17 cellular contexts compared by ENCODE assay signal in genomic region chr6:13810688-13811446, GRCh38. TPM values are rescaled to one million over a fixed set of nuclear protein-coding genes. Genes with fewer than 3 reads are reported as not detected.
A peak's percentile ranks its signal among the peaks of the same experiment; 100 is the strongest.
DNase-seq lines count a peak whose midpoint lies in the region; ATAC-seq and TF ChIP-seq lines count a peak whose summit lies in the region.
"Had no signal": no experiment of that assay in that cellular context is flagged by ENCODE, and none has a peak within 500 bp of the region (broad histone marks: within the 10 kb centered on the region; RNA-seq: fewer than 3 reads in every experiment).

No MANE protein-coding gene starts in this region.

- DNase-seq in Caco-2 (no peak), WTC11 (ENCODE audit: low spot score) (no peak), kidney tubule cell (ENCODE audit: low spot score) (peak; percentile 9), hippocampal formation (lab: John Stamatoyannopoulos, UW) (no peak), NCI-H510A (lab: John Stamatoyannopoulos, UW) (no peak), amniotic stem cell (lab: John Stamatoyannopoulos, UW) (no peak)
- DNase-seq: head of caudate nucleus; NCI-H1417 treated with DMSO at 0.1 percent for 48 hours; NCI-H524; stimulated activated CD4-positive, alpha-beta T cell treated with anti-CD3 and anti-CD28 coated beads, Interleukin-12 subunit alpha, Interleukin-12 subunit beta, amount 100 ng/mL, for 4 hours; T-helper 9 cell had no signal

- no peaks in the 10 kb centered on the region for H3K9me3 Mint-ChIP-seq in Caco-2 (ENCODE audit: unreplicated experiment)
- H3K9me3 Mint-ChIP-seq in WTC11, result no peaks in the 10 kb centered on the region
- H3K9me3 Mint-ChIP-seq: activated T-helper 2 cell treated with anti-CD3 and anti-CD28 coated beads, Interferon-gamma antibody, Interleukin-2, Interleukin-4, amounts not matched to agents 10 μg/mL and 5 μg/mL and 100 μg/mL, durations not matched to agents 14 hours and 24 hours and 36 hours had no signal

- H3K9ac ChIP-seq in skeletal muscle tissue (ENCODE audit: low read depth in 1 of 3, low read length in 3 of 3), result peak overlapping the region in 1 of 3 donors; percentile 9
- H3K9ac ChIP-seq: BLaER1 had no signal

- H3K27me3 Mint-ChIP-seq in Caco-2 (ENCODE audit: insufficient read depth, unreplicated experiment), result no peaks in the 10 kb centered on the region
- H3K27me3 Mint-ChIP-seq in WTC11 (ENCODE audit: low read depth), result no peaks in the 10 kb centered on the region

- no TSS peak for BruUV-seq in Caco-2 (replicated peaks; lab: Mats Ljungman, UMichigan)

- POLR2A ChIA-PET in Caco-2 (lab: Charles Lee), result no interaction called here
- POLR2A ChIA-PET in WTC11 (lab: Charles Lee), result interaction anchor here (0.7 kb wide), 1 partner anchor 237 kb away, joined by 3 read pairs; no protein-coding TSS in a partner anchor

- ATAC-seq in WTC11 (no peak), GM18909 (IDR thresholded peaks at IDR 0.05; ENCODE audit: poor library complexity, unreplicated experiment) (no peak)
- ATAC-seq: body of pancreas had no signal

- H3K4me3 Mint-ChIP-seq in Caco-2 (ENCODE audit: unreplicated experiment) (peak overlapping the region; percentile 17), WTC11 (no peak overlapping the region)

- peak overlapping the region; percentile 69 for H3K27ac ChIP-seq in skeletal muscle tissue (ENCODE audit: low read depth, low read length)
- H3K27ac ChIP-seq: BLaER1, neutrophil had no signal

- no peaks in the 10 kb centered on the region for H3K9me3 ChIP-seq in Caco-2
- no peaks in the 10 kb centered on the region for H3K9me3 ChIP-seq in skeletal muscle tissue (ENCODE audit: control insufficient read depth in 3 of 3, low read length in 3 of 3)
- H3K9me3 ChIP-seq: BLaER1, body of pancreas, neutrophil had no signal

- CTCF ChIA-PET in Caco-2 (lab: Charles Lee), result interaction anchor here (1.0 kb wide), 1 partner anchor 236 kb away, joined by 4 read pairs; no protein-coding TSS in a partner anchor
- CTCF ChIA-PET in WTC11 (lab: Charles Lee), result interaction anchor here (0.6 to 1.2 kb wide), 3 partner anchors 36 to 196 kb away, joined by 3 to 6 read pairs (median 3); partner anchors contain the start of gene NOL7

- no peaks in the 10 kb centered on the region for H3K27me3 ChIP-seq in Caco-2 (replicated peaks; ENCODE audit: control insufficient read depth, insufficient read depth, low read length)
- H3K27me3 ChIP-seq in skeletal muscle tissue (ENCODE audit: control insufficient read depth in 3 of 3, insufficient read depth in 3 of 3, low read length in 3 of 3), result no peaks in the 10 kb centered on the region
- H3K27me3 ChIP-seq: BLaER1, body of pancreas, neutrophil had no signal

- TF ChIP-seq CTCF in Caco-2 (IDR thresholded peaks at IDR 0.05; ENCODE audit: insufficient read depth in 1 of 2, low read depth in 1 of 2, low read length in 1 of 2, severe bottlenecking in 1 of 2, unreplicated experiment in 1 of 2), result no peak
- no peak for TF ChIP-seq CTCF in WTC11 (IDR thresholded peaks at IDR 0.05)

- H3K4me1 Mint-ChIP-seq in Caco-2 (ENCODE audit: low read depth, unreplicated experiment) (peaks cover 26% of the 10 kb centered on the region), WTC11 (peaks cover 25% of the 10 kb centered on the region)

- H3K4me3 ChIP-seq in Caco-2 (ENCODE audit: low read depth, low read length) (no peak overlapping the region), skeletal muscle tissue (ENCODE audit: low read length in 3 of 3) (peak overlapping the region in 2 of 3 donors; percentile 15 to 18)
- H3K4me3 ChIP-seq: BLaER1, body of pancreas had no signal

- H3K4me1 ChIP-seq in Caco-2 (peaks cover 23% of the 10 kb centered on the region), skeletal muscle tissue (ENCODE audit: control insufficient read depth in 3 of 3, insufficient read depth in 3 of 3, low read length in 3 of 3) (peaks cover 19 to 37% (median 28%) of the 10 kb centered on the region in 3 donors)

- H3K36me3 ChIP-seq in Caco-2 (ENCODE audit: control insufficient read depth, insufficient read depth, low read length) (no peaks in the 10 kb centered on the region), skeletal muscle tissue (ENCODE audit: control insufficient read depth in 3 of 3, insufficient read depth in 3 of 3, low read length in 3 of 3) (peaks cover 0 to 9% (median 3%) of the 10 kb centered on the region in 3 donors)
- H3K36me3 ChIP-seq: neutrophil had no signal

- H3K36me3 Mint-ChIP-seq in Caco-2 (ENCODE audit: insufficient read depth, unreplicated experiment) (peaks cover 47% of the 10 kb centered on the region), WTC11 (peaks cover 5% of the 10 kb centered on the region; the same call in 1 of the 2 replicates)

- H3K27ac Mint-ChIP-seq in Caco-2 (ENCODE audit: unreplicated experiment), result no peak overlapping the region
- peak overlapping the region; percentile 55; the same call in 1 of the 2 replicates for H3K27ac Mint-ChIP-seq in WTC11
- H3K27ac Mint-ChIP-seq: activated T-helper 2 cell treated with anti-CD3 and anti-CD28 coated beads, Interferon-gamma antibody, Interleukin-2, Interleukin-4, amounts not matched to agents 10 μg/mL and 5 μg/mL and 100 μg/mL, durations not matched to agents 14 hours and 24 hours and 36 hours had no signal

- intact Hi-C loops in Caco-2 (cut with micrococcal nuclease; ENCODE audit: unreplicated experiment), result no loop called here

TF ChIP-seq in WTC11, 78 proteins besides CTCF, POLR2A, EP300 and RAD21 (continues in another document):
- TF ChIP-seq E2F4 (CRISPR knock-in tag; IDR thresholded peaks at IDR 0.05; ENCODE audit: borderline replicate concordance, low read depth), result no peak
- no peak for TF ChIP-seq NFATC4 (CRISPR knock-in tag; IDR thresholded peaks at IDR 0.05)
- TF ChIP-seq E2F5 (CRISPR knock-in tag; IDR thresholded peaks at IDR 0.05), result no peak
- no peak for TF ChIP-seq ZNF263 (CRISPR knock-in tag; IDR thresholded peaks at IDR 0.05; ENCODE audit: low read depth)
- no peak for TF ChIP-seq ZBTB43 (CRISPR knock-in tag; IDR thresholded peaks at IDR 0.05)
- no peak for TF ChIP-seq CDX4 (CRISPR knock-in tag; IDR thresholded peaks at IDR 0.05; ENCODE audit: borderline replicate concordance)
- no peak for TF ChIP-seq NR3C1 (CRISPR knock-in tag; conservative IDR thresholded peaks at IDR 0.05; ENCODE audit: low read depth)
- no peak for TF ChIP-seq MYBL2 (CRISPR knock-in tag; IDR thresholded peaks at IDR 0.05)
- no peak for TF ChIP-seq HMGA2 (CRISPR knock-in tag; IDR thresholded peaks at IDR 0.05)
- no peak for TF ChIP-seq MAX (CRISPR knock-in tag; IDR thresholded peaks at IDR 0.05)
- no peak for TF ChIP-seq SOX15 (CRISPR knock-in tag; IDR thresholded peaks at IDR 0.05)
- no peak for TF ChIP-seq ZNF396 (CRISPR knock-in tag; IDR thresholded peaks at IDR 0.05; ENCODE audit: borderline replicate concordance)

RNA-seq across cellular contexts. Expression of gene MCUR1, which starts 3.5 kb away (rescaled TPM):
- total RNA-seq in Caco-2 (2022), result 61.2 and 64.8 TPM in 2 replicates
- 28.1 to 31.6 TPM (median 30.4 TPM) in 3 replicates for total RNA-seq in WTC11 (2021)
- total RNA-seq in skeletal muscle tissue, result 4.7 TPM
